8 cellular contexts compared by ENCODE assay signal in the genomic region with DNA sequence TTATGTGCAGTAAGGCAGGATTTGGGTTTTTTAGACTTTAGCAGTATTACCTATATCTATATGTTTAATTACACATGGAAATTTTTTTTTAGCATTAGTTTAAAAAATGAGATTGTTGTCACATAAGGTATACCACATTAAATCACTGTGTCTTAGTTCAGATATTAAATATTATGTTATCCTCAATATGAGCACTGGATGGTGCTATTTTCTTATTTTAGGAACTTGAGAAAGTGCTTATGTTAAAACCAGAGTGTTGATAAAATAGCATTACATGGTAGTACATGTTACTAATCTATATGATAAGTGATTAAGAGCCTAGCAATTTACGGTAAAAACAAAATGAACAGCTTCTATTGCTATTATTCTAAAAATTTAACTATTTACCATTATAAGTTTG. TPM values are rescaled to one million over a fixed set of nuclear protein-coding genes. Genes with fewer than 3 reads are reported as not detected.
DNase-seq lines count a peak whose midpoint lies in the region; ATAC-seq and TF ChIP-seq lines count a peak whose summit lies in the region.

No MANE protein-coding gene starts in this region.

- DNase-seq in BE2C (no peak), KBM-7 (peak; percentile 46), left lung (no peak), GM13976 (ENCODE audit: low spot score) (no peak), GM20000 (ENCODE audit: low spot score) (no peak)

- no peaks in the 10 kb centered on the region for H3K27me3 ChIP-seq in BE2C
- no peaks in the 10 kb centered on the region for H3K27me3 ChIP-seq in left lung

- no peak overlapping the region for H3K4me3 ChIP-seq in BE2C (ENCODE audit: low read depth, low read length)
- no peak overlapping the region for H3K4me3 ChIP-seq in left lung

- in situ Hi-C loops in KBM-7 (cut with MboI; ENCODE audit: low pct_unique_long_range_greater_than_20kb, low sequenced_read_pairs) = no loop called here
- in situ Hi-C loops in GM13976 (cut with MboI; ENCODE audit: low sequenced_read_pairs, unreplicated experiment) = no loop called here

- intact Hi-C loops in left lung (cut with DNase I) = loop anchor here in 1 of 2 donors (10.0 kb wide), 1 partner anchor 619 kb away; no protein-coding TSS in a partner anchor

- H3K4me1 ChIP-seq in BE2C = no peaks in the 10 kb centered on the region
- no peaks in the 10 kb centered on the region for H3K4me1 ChIP-seq in left lung

- H3K9me3 ChIP-seq in BE2C (no peaks in the 10 kb centered on the region), left lung (no peaks in the 10 kb centered on the region)

- TF ChIP-seq CTCF in BE2C (IDR thresholded peaks at IDR 0.05; ENCODE audit: low read depth, low read length) = peak; percentile 14; the same call in 1 of the 2 replicates
- peak; percentile 53 for TF ChIP-seq CTCF in VCaP (conservative IDR thresholded peaks at IDR 0.05)
- peak in 1 of 2 donors; percentile 34 for TF ChIP-seq CTCF in left lung (IDR thresholded peaks at IDR 0.05)
- no peak for TF ChIP-seq CTCF in GM13976 (IDR thresholded peaks at IDR 0.05; ENCODE audit: borderline replicate concordance, control extremely low read depth, extremely low read depth, insufficient read depth, missing control alignments)
- no peak for TF ChIP-seq CTCF in GM20000 (IDR thresholded peaks at IDR 0.05; ENCODE audit: extremely low read depth, missing control alignments)

- peak; percentile 76 for ATAC-seq in left lung
- no peak for ATAC-seq in GM19351 (IDR thresholded peaks at IDR 0.05; ENCODE audit: unreplicated experiment)
- no peak for ATAC-seq in HG03460 (IDR thresholded peaks at IDR 0.05; ENCODE audit: unreplicated experiment)

- H3K27ac ChIP-seq in VCaP (no peak overlapping the region), left lung (no peak overlapping the region)

- H3K36me3 ChIP-seq in BE2C (peaks cover 55% of the 10 kb centered on the region), left lung (peaks cover 0 to 55% of the 10 kb centered on the region in 2 donors)

RNA-seq across cellular contexts. Expression of a gene that starts 28.8 kb away (rescaled TPM):
- polyA plus RNA-seq in BE2C (2012; ENCODE audit: insufficient read depth, insufficient read length, low read depth) = 29.3 TPM
- 10 to 100 TPM; 25.3 to 31.2 TPM for total RNA-seq in left lung

RNA-seq across cellular contexts. Expression of a gene that starts 45.1 kb away (rescaled TPM):
- polyA plus RNA-seq in BE2C (2012; ENCODE audit: insufficient read depth, insufficient read length, low read depth) = 6.2 TPM
- total RNA-seq in left lung = 10 to 100 TPM; 17.8 to 20.2 TPM

RNA-seq across cellular contexts. Expression of a gene that starts 59.8 kb away (rescaled TPM):
- 0.49 TPM for polyA plus RNA-seq in BE2C (2012; ENCODE audit: insufficient read depth, insufficient read length, low read depth)
- total RNA-seq in left lung = 1 to 10 TPM in 1 of 2 donors, under 1 TPM in 1; 0.73 to 2.3 TPM

Comparison
In these comparisons a context has a peak if more than half of its experiments do, and no peak if none do; other contexts are left out.
1. CTCF ChIP-seq: peak in BE2C (single experiment) and VCaP (single experiment); none in GM13976 (single experiment) and GM20000 (single experiment).